ENCODE assay signal across 23 cellular contexts in genomic region chr1:202306535-202307345, GRCh38. TPM values are rescaled to one million over a fixed set of nuclear protein-coding genes. Genes with fewer than 3 reads are reported as not detected.
DNase-seq lines count a peak whose midpoint lies in the region; ATAC-seq and TF ChIP-seq lines count a peak whose summit lies in the region.
"Had no signal": no experiment of that assay in that cellular context is flagged by ENCODE, and none has a peak within 500 bp of the region (broad histone marks: within the 10 kb centered on the region; RNA-seq: fewer than 3 reads in every experiment).

No MANE protein-coding gene starts in this region.

- no peak overlapping the region for H3K4me3 Mint-ChIP-seq in activated T-cell treated with anti-CD3 and anti-CD28 coated beads, Interleukin-2, amount 50 U/mL, for 4 hours
- H3K4me3 Mint-ChIP-seq: CD8-positive, alpha-beta memory T cell had no signal

- DNase-seq in C1 segment of cervical spinal cord (lab: John Stamatoyannopoulos, UW) (peak in 9 of 14 donors; percentile 9 to 61 (median 46)), RPMI7951 (ENCODE audit: low read depth) (peak; percentile 29), medulla oblongata (ENCODE audit: extremely low spot score) (peak; percentile 41), posterior cingulate gyrus (peak in 6 of 10 donors; percentile 20 to 85 (median 48)), MM.1S (no peak)
- no peak for DNase-seq in activated T-cell treated with anti-CD3 and anti-CD28 coated beads, Interleukin-2, amount 50 U/mL, for 4 hours
- DNase-seq: Calu3; CD8-positive, alpha-beta memory T cell; DMS153; KBM-7; NCI-H1092; NCI-H1436; NCI-H1930; NCI-H2227 treated with DMSO at 0.1 percent for 48 hours; NCI-H510A; PC-9; SHP77 treated with DMSO at 0.1 percent for 48 hours had no signal

- intact Hi-C loops in posterior cingulate gyrus (cut with DNase I): no loop called here

- no peaks in the 10 kb centered on the region for H3K36me3 ChIP-seq in MM.1S (replicated peaks; ENCODE audit: insufficient read depth, low read length)

- no peak overlapping the region for H3K4me3 ChIP-seq in MM.1S (ENCODE audit: low read length)
- H3K4me3 ChIP-seq: BLaER1 treated with 17β-estradiol and CSF1 and Interleukin-3, amounts not matched to agents 10 nM and 100 nM; PC-9; SK-N-MC had no signal

- no peak for TF ChIP-seq CTCF in MM.1S (IDR thresholded peaks at IDR 0.05; ENCODE audit: low read length)

- H3K79me2 ChIP-seq in MM.1S (ENCODE audit: low read length): no peaks in the 10 kb centered on the region

- no peaks in the 10 kb centered on the region for H3K4me1 ChIP-seq in MM.1S (ENCODE audit: low read length)

- no peaks in the 10 kb centered on the region for H3K9me2 ChIP-seq in MM.1S (replicated peaks; ENCODE audit: insufficient read depth, low read length)

- no peaks in the 10 kb centered on the region for H3F3A ChIP-seq in MM.1S (ENCODE audit: insufficient read depth, low read length)

- no peak for ATAC-seq in GM21717 (IDR thresholded peaks at IDR 0.05; ENCODE audit: unreplicated experiment)
- ATAC-seq in GM19463 (IDR thresholded peaks at IDR 0.05; ENCODE audit: unreplicated experiment): no peak
- ATAC-seq in activated T-cell treated with anti-CD3 and anti-CD28 coated beads, Interleukin-2, amount 50 U/mL, for 4 hours: no peak

- H3K36me3 Mint-ChIP-seq in activated T-cell treated with anti-CD3 and anti-CD28 coated beads, Interleukin-2, amount 50 U/mL, for 4 hours (ENCODE audit: insufficient read depth): no peaks in the 10 kb centered on the region

- H3K9me3 Mint-ChIP-seq in activated T-cell treated with anti-CD3 and anti-CD28 coated beads, Interleukin-2, amount 50 U/mL, for 4 hours: no peaks in the 10 kb centered on the region
- H3K9me3 Mint-ChIP-seq: CD8-positive, alpha-beta memory T cell had no signal

- no peaks in the 10 kb centered on the region for H4K20me1 ChIP-seq in MM.1S (ENCODE audit: insufficient read depth, low read length)

- H3K27ac ChIP-seq in MM.1S (ENCODE audit: low read length): no peak overlapping the region
- H3K27ac ChIP-seq: BLaER1 treated with 17β-estradiol and CSF1 and Interleukin-3, amounts not matched to agents 10 nM and 100 nM; HL-60; PC-9; RWPE1; SK-N-MC had no signal

- H3K9ac ChIP-seq in MM.1S (ENCODE audit: low read length): no peak overlapping the region
- H3K9ac ChIP-seq: BLaER1 treated with 17β-estradiol and CSF1 and Interleukin-3, amounts not matched to agents 10 nM and 100 nM had no signal

- H3K27me3 Mint-ChIP-seq in activated T-cell treated with anti-CD3 and anti-CD28 coated beads, Interleukin-2, amount 50 U/mL, for 4 hours (ENCODE audit: low read depth): no peaks in the 10 kb centered on the region

- no peaks in the 10 kb centered on the region for H3K9me3 ChIP-seq in MM.1S (replicated peaks; ENCODE audit: insufficient read depth, low read length)
- H3K9me3 ChIP-seq: BLaER1 treated with 17β-estradiol and CSF1 and Interleukin-3, amounts not matched to agents 10 nM and 100 nM had no signal

- no peak overlapping the region for H2AFZ ChIP-seq in MM.1S (ENCODE audit: low read length)
- H2AFZ ChIP-seq: PC-9 had no signal

- peaks cover 13% of the 10 kb centered on the region for H3K27me3 ChIP-seq in MM.1S (replicated peaks; ENCODE audit: insufficient read depth, low read length)
- H3K27me3 ChIP-seq: BLaER1 treated with 17β-estradiol and CSF1 and Interleukin-3, amounts not matched to agents 10 nM and 100 nM had no signal

- no peaks in the 10 kb centered on the region for H3K4me1 Mint-ChIP-seq in activated T-cell treated with anti-CD3 and anti-CD28 coated beads, Interleukin-2, amount 50 U/mL, for 4 hours (ENCODE audit: low read depth)

- no peak overlapping the region for H3K4me2 ChIP-seq in MM.1S (ENCODE audit: low read depth, low read length)
- H3K4me2 ChIP-seq: PC-9 had no signal

RNA-seq across cellular contexts. Expression of gene UBE2T, which starts 35.0 kb away (rescaled TPM):
- total RNA-seq in RPMI7951 (2014; rRNA removed; shearing (Covaris generic)): 266 and 294 TPM in 2 replicates
- 10 to 100 TPM; 45.2 to 62.3 (median 60.6) TPM for total RNA-seq in activated T-cell treated with anti-CD3 and anti-CD28 coated beads, Interleukin-2, amount 50 U/mL, for 4 hours

RNA-seq across cellular contexts. Expression of gene PPP1R12B, which starts 41.8 kb away (rescaled TPM):
- total RNA-seq in RPMI7951 (2014; rRNA removed; shearing (Covaris generic)): 11.2 and 18.2 TPM in 2 replicates
- 1 to 10 TPM; 4.7 to 8.1 (median 5.4) TPM for total RNA-seq in activated T-cell treated with anti-CD3 and anti-CD28 coated beads, Interleukin-2, amount 50 U/mL, for 4 hours

Comparison
In these comparisons a context has a peak if more than half of its experiments do, and no peak if none do; other contexts are left out.
1. DNase-seq: peak in C1 segment of cervical spinal cord (9 of 14), RPMI7951 (single experiment), medulla oblongata (single experiment) and posterior cingulate gyrus (6 of 10); none in MM.1S (single experiment) and activated T-cell treated with anti-CD3 and anti-CD28 coated beads, Interleukin-2, amount 50 U/mL, for 4 hours (single experiment).